In genomic region chr22:33920927-33921575, GRCh38 we compare ENCODE assay signal across 8 cellular contexts.
A peak's percentile ranks its signal among the peaks of the same experiment; 100 is the strongest.
DNase-seq lines count a peak whose midpoint lies in the region; ATAC-seq and TF ChIP-seq lines count a peak whose summit lies in the region.

No MANE protein-coding gene starts in this region.

- peak; percentile 79 for DNase-seq in SIG-M5 treated with dmso at 0.1 percent for 504 hours (lab: John Stamatoyannopoulos, UW; ENCODE audit: unreplicated experiment)
- DNase-seq in SIG-M5 (lab: John Stamatoyannopoulos, UW) = no peak
- peak; percentile 86 for DNase-seq in NCI-H2196 (lab: John Stamatoyannopoulos, UW; ENCODE audit: unreplicated experiment)
- DNase-seq in activated CD4-positive, alpha-beta T cell treated with anti-CD3 and anti-CD28 coated beads for 4 hours = peak; percentile 77 to 80
- peak; percentile 96 for DNase-seq in choroid plexus epithelial cell (ENCODE audit: low read depth)
- DNase-seq in kidney glomerular epithelial cell (lab: John Stamatoyannopoulos, UW) = peak; percentile 90
- DNase-seq in stimulated activated CD4-positive, alpha-beta T cell treated with anti-CD3 and anti-CD28 coated beads, Interleukin-15, amount 100 ng/mL, for 1 hour (ENCODE audit: low read depth in 1 of 2, low spot score in 1 of 2) = peak; percentile 64 to 90

- H3K4me3 ChIP-seq in choroid plexus epithelial cell (ENCODE audit: low read depth, low read length) = peak overlapping the region; percentile 66

- TF ChIP-seq CTCF in choroid plexus epithelial cell (conservative IDR thresholded peaks at IDR 0.05; ENCODE audit: low read depth, low read length) = no peak

- ATAC-seq in HG03066 (IDR thresholded peaks at IDR 0.05; ENCODE audit: low read depth, unreplicated experiment) = peak; percentile 63
